14 cellular contexts compared by ENCODE assay signal in the genomic region with DNA sequence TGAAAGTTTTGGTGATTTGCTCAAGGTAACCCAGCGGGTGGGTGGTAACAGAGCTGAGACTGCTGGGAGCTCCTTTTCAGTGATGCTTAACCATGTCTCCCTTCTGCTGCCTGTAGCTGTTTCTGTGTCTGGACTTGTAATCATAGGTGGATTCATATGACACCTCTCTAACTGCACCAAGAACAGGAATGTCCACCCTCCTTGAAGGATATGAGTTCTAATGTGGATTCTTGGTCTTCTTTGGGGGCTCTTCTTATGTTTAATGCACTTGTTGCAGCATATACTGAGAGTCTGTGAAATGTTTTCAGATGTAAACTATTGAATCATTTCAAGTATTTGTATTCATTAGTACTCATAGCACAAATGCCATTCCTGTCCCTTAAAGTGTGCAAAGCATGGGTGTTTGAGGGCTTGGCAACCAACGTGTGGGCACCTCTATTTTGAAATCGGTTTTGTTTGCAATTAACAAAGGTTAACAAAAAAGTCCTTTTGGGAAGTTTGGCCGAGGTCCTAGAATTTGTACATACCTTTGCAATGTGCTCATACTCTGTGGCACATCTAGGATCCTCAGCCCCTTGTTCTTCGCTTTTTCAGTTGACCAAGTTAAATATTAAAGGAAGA.
DNase-seq lines count a peak whose midpoint lies in the region; ATAC-seq and TF ChIP-seq lines count a peak whose summit lies in the region.
"Had no signal": no experiment of that assay in that cellular context is flagged by ENCODE, and none has a peak within 500 bp of the region (broad histone marks: within the 10 kb centered on the region; RNA-seq: fewer than 3 reads in every experiment).

No MANE protein-coding gene starts in this region.

- WGBS in right lobe of liver (ENCODE audit: insufficient coverage, low coverage, low lambda C conversion rate, missing lambda C conversion rate): 31% methylated on average over 5 of the region's 5 CpGs

- peaks cover 0 to 21% (median 0%) of the 10 kb centered on the region in 4 donors for H3K4me1 ChIP-seq in right lobe of liver

- no peak for TF ChIP-seq CTCF in right lobe of liver (IDR thresholded peaks at IDR 0.05)

- no peak overlapping the region for H3K4me3 ChIP-seq in right lobe of liver

- intact Hi-C loops in right lobe of liver (cut with DNase I): no loop called here

- no peaks in the 10 kb centered on the region for H3K27me3 ChIP-seq in right lobe of liver

- TF ChIP-seq POLR2A in right lobe of liver (IDR thresholded peaks at IDR 0.05): no peak

- peak overlapping the region; percentile 36 for H3K27ac ChIP-seq in caudate nucleus (ENCODE audit: low read depth, low read length)
- H3K27ac ChIP-seq in right lobe of liver: no peak overlapping the region
- H3K27ac ChIP-seq: HL-60 had no signal

- H3K36me3 ChIP-seq in right lobe of liver: no peaks in the 10 kb centered on the region

- ATAC-seq in right lobe of liver (peak; percentile 74 to 94 (median 88)), GM21825 (IDR thresholded peaks at IDR 0.05; ENCODE audit: unreplicated experiment) (no peak), HG02759 (IDR thresholded peaks at IDR 0.05; ENCODE audit: unreplicated experiment) (no peak)

- H3K9me3 ChIP-seq in right lobe of liver: no peaks in the 10 kb centered on the region

- DNase-seq in AG08396 (ENCODE audit: low spot score): peak; percentile 36
- DNase-seq in LHCN-M2 (ENCODE audit: low read depth): peak; percentile 50
- DNase-seq in caudate nucleus (lab: John Stamatoyannopoulos, UW): no peak
- peak in 1 of 3 donors; percentile 50 for DNase-seq in right lobe of liver
- DNase-seq in HPDE6-E6E7 (ENCODE audit: extremely low spot score): no peak
- no peak for DNase-seq in NCI-H748 (lab: John Stamatoyannopoulos, UW; ENCODE audit: unreplicated experiment)
- DNase-seq: glutamatergic neuron; midbrain; NCI-H187 treated with DMSO at 0.1 percent for 48 hours; OCI-M1; stimulated activated CD8-positive, alpha-beta memory T cell treated with anti-CD3 and anti-CD28 coated beads, Interleukin-4, amount 100 ng/mL, for 48 hours had no signal

Comparison
In these comparisons a context has a peak if more than half of its experiments do, and no peak if none do; other contexts are left out.
1. DNase-seq: peak in AG08396 (single experiment) and LHCN-M2 (single experiment); none in caudate nucleus (0 of 61), HPDE6-E6E7 (single experiment) and NCI-H748 (single experiment).
2. ATAC-seq: peak in right lobe of liver (4 of 4); none in GM21825 (single experiment) and HG02759 (single experiment).